In the genomic region with DNA sequence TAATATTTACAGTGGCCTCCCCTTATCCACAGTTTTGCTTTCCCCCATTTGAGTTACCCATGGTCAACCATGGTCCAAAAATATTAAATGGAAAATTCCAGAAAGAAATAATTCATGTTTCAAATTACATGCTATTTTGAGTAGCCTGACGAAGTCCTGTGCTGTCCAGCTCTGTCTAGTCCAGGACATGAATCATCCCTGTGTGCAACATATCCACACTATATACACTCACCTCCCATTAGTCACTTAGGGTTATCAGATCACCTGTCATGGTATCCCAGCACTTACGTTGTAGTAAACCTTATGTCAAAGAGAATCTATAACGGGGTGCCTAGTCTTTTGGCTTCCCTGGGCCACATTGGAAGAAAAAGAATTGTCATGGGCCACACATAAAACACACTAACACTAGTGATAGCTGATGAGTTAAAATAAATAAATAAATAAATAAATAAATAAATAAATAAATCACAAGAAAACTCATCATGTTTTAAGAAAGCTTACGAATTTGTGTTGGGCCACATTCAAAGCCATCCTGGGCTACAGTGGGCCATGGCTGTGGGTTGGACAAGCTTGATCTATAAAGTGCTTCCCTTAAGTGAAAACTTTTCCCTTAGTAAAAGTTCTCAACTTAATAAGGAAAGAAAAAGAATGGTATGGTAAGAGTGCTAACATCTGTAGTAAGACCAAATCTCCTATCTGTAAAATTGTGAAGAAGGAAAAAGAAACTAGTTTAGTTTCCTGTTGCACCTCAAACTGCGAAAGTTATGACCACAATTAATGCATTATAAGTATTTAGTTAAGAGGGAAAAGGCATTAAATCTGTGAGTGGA, we compare ENCODE assay signal across 17 cellular contexts. TPM values are rescaled to one million over a fixed set of nuclear protein-coding genes. Genes with fewer than 3 reads are reported as not detected.
DNase-seq lines count a peak whose midpoint lies in the region; ATAC-seq and TF ChIP-seq lines count a peak whose summit lies in the region.
"Had no signal": no experiment of that assay in that cellular context is flagged by ENCODE, and none has a peak within 500 bp of the region (broad histone marks: within the 10 kb centered on the region; RNA-seq: fewer than 3 reads in every experiment).

No MANE protein-coding gene starts in this region.

- H3K27me3 Mint-ChIP-seq in activated T-cell treated with anti-CD3 and anti-CD28 coated beads, Interleukin-2, amount 50 U/mL, for 4 hours (ENCODE audit: low read depth) = peaks cover 1% of the 10 kb centered on the region
- no peaks in the 10 kb centered on the region for H3K27me3 Mint-ChIP-seq in T-cell

- peaks cover 11% of the 10 kb centered on the region for H3K4me1 Mint-ChIP-seq in activated T-cell treated with anti-CD3 and anti-CD28 coated beads, Interleukin-2, amount 50 U/mL, for 4 hours (ENCODE audit: low read depth)
- peaks cover 0 to 12% (median 0%) of the 10 kb centered on the region in 3 donors for H3K4me1 Mint-ChIP-seq in T-cell
- peaks cover 13% of the 10 kb centered on the region for H3K4me1 Mint-ChIP-seq in stimulated activated effector memory CD8-positive, alpha-beta T cell treated with anti-CD3 and anti-CD28 coated beads, Interleukin-12 subunit alpha, Interleukin-12 subunit beta, amount 100 ng/mL, for 72 hours
- H3K4me1 Mint-ChIP-seq: neural progenitor cell had no signal

- POLR2A ChIA-PET in T-cell (lab: Charles Lee) = no interaction called here

- H3K4me3 Mint-ChIP-seq in activated T-cell treated with anti-CD3 and anti-CD28 coated beads, Interleukin-2, amount 50 U/mL, for 4 hours = peak overlapping the region; percentile 16
- peak overlapping the region in 1 of 3 donors; percentile 58 for H3K4me3 Mint-ChIP-seq in T-cell
- peak overlapping the region; percentile 5 for H3K4me3 Mint-ChIP-seq in stimulated activated effector memory CD8-positive, alpha-beta T cell treated with anti-CD3 and anti-CD28 coated beads, Interleukin-12 subunit alpha, Interleukin-12 subunit beta, amount 100 ng/mL, for 72 hours
- H3K4me3 Mint-ChIP-seq: activated CD8-positive, alpha-beta T cell treated with anti-CD3 and anti-CD28 coated beads, Interleukin-2, amount 10 ng/mL, durations not matched to agents 7 days and 5 days; neural progenitor cell had no signal

- CTCF ChIA-PET in T-cell (lab: Charles Lee) = interaction anchor here (0.8 to 1.2 kb wide), 2 partner anchors 97 to 301 kb away, joined by 3 read pairs; no protein-coding TSS in a partner anchor

- H3K9me3 Mint-ChIP-seq in activated T-cell treated with anti-CD3 and anti-CD28 coated beads, Interleukin-2, amount 50 U/mL, for 4 hours = no peaks in the 10 kb centered on the region
- no peaks in the 10 kb centered on the region for H3K9me3 Mint-ChIP-seq in T-cell
- no peaks in the 10 kb centered on the region for H3K9me3 Mint-ChIP-seq in stimulated activated effector memory CD8-positive, alpha-beta T cell treated with anti-CD3 and anti-CD28 coated beads, Interleukin-12 subunit alpha, Interleukin-12 subunit beta, amount 100 ng/mL, for 72 hours
- H3K9me3 Mint-ChIP-seq: neural progenitor cell had no signal

- no peak overlapping the region for H3K4me3 ChIP-seq in fibroblast of pulmonary artery (replicated peaks; ENCODE audit: low read depth, low read length)
- H3K4me3 ChIP-seq: neural progenitor cell had no signal

- no peak for DNase-seq in activated T-cell treated with anti-CD3 and anti-CD28 coated beads, Interleukin-2, amount 50 U/mL, for 4 hours
- no peak for DNase-seq in activated T-cell treated with anti-CD3 and anti-CD28 coated beads, Interleukin-2, amount 50 U/mL, for 48 hours
- no peak for DNase-seq in T-cell
- DNase-seq in fibroblast of pulmonary artery (ENCODE audit: low read depth) = peak; percentile 65
- DNase-seq in stimulated activated effector memory CD8-positive, alpha-beta T cell treated with anti-CD3 and anti-CD28 coated beads, Interleukin-12 subunit alpha, Interleukin-12 subunit beta, amount 100 ng/mL, for 72 hours (ENCODE audit: low spot score in 2 of 2) = no peak
- DNase-seq in ureter (ENCODE audit: low spot score) = no peak
- DNase-seq: activated CD8-positive, alpha-beta T cell treated with anti-CD3 and anti-CD28 coated beads, Interleukin-2, amount 10 ng/mL, durations not matched to agents 7 days and 5 days; amygdala; islet precursor cell; MV-4-11; NCI-H524; stimulated activated CD4-positive, alpha-beta T cell treated with anti-CD3 and anti-CD28 coated beads, Interleukin-15, amount 100 ng/mL, for 24 hours had no signal

- H3K36me3 Mint-ChIP-seq in activated T-cell treated with anti-CD3 and anti-CD28 coated beads, Interleukin-2, amount 50 U/mL, for 4 hours (ENCODE audit: insufficient read depth) = no peaks in the 10 kb centered on the region
- no peaks in the 10 kb centered on the region for H3K36me3 Mint-ChIP-seq in T-cell
- H3K36me3 Mint-ChIP-seq in stimulated activated effector memory CD8-positive, alpha-beta T cell treated with anti-CD3 and anti-CD28 coated beads, Interleukin-12 subunit alpha, Interleukin-12 subunit beta, amount 100 ng/mL, for 72 hours = no peaks in the 10 kb centered on the region
- H3K36me3 Mint-ChIP-seq: neural progenitor cell had no signal

- TF ChIP-seq CTCF in fibroblast of pulmonary artery (IDR thresholded peaks at IDR 0.05; ENCODE audit: low read length, missing control alignments) = no peak

- ATAC-seq in activated T-cell treated with anti-CD3 and anti-CD28 coated beads, Interleukin-2, amount 50 U/mL, for 4 hours = no peak
- ATAC-seq in T-cell (replicated peaks in 1 of 4) (no peak), HG03521 (IDR thresholded peaks at IDR 0.05; ENCODE audit: unreplicated experiment) (no peak), HG02852 (IDR thresholded peaks at IDR 0.05; ENCODE audit: unreplicated experiment) (no peak)
- no peak for ATAC-seq in stimulated activated effector memory CD8-positive, alpha-beta T cell treated with anti-CD3 and anti-CD28 coated beads, Interleukin-12 subunit alpha, Interleukin-12 subunit beta, amount 100 ng/mL, for 72 hours
- ATAC-seq: activated CD8-positive, alpha-beta T cell treated with anti-CD3 and anti-CD28 coated beads, Interleukin-2, amount 10 ng/mL, durations not matched to agents 7 days and 5 days; HCT116 had no signal

- peak overlapping the region; percentile 37 to 71 for H3K27ac Mint-ChIP-seq in T-cell
- no peak overlapping the region for H3K27ac Mint-ChIP-seq in stimulated activated effector memory CD8-positive, alpha-beta T cell treated with anti-CD3 and anti-CD28 coated beads, Interleukin-12 subunit alpha, Interleukin-12 subunit beta, amount 100 ng/mL, for 72 hours
- H3K27ac Mint-ChIP-seq: activated CD8-positive, alpha-beta T cell treated with anti-CD3 and anti-CD28 coated beads, Interleukin-2, amount 10 ng/mL, durations not matched to agents 7 days and 5 days; neural progenitor cell had no signal

RNA-seq across cellular contexts. Expression of a gene that starts 15.9 kb away (rescaled TPM):
- total RNA-seq in activated T-cell treated with anti-CD3 and anti-CD28 coated beads, Interleukin-2, amount 50 U/mL, for 4 hours = not detected
- total RNA-seq in T-cell = not detected
- 2.2 TPM for total RNA-seq in ureter
- total RNA-seq: activated CD8-positive, alpha-beta T cell treated with anti-CD3 and anti-CD28 coated beads, Interleukin-2, amount 10 ng/mL, durations not matched to agents 7 days and 5 days; epithelial cell of proximal tubule had no signal

RNA-seq across cellular contexts. Expression of a gene that starts 35.8 kb away (rescaled TPM):
- not detected for total RNA-seq in activated T-cell treated with anti-CD3 and anti-CD28 coated beads, Interleukin-2, amount 50 U/mL, for 4 hours
- total RNA-seq in T-cell (under 1 TPM; 0.10 to 0.41 (median 0.23) TPM), ureter (18.1 TPM)
- total RNA-seq: activated CD8-positive, alpha-beta T cell treated with anti-CD3 and anti-CD28 coated beads, Interleukin-2, amount 10 ng/mL, durations not matched to agents 7 days and 5 days; epithelial cell of proximal tubule had no signal

RNA-seq across cellular contexts. Expression of a gene that starts 42.2 kb away (rescaled TPM):
- total RNA-seq in activated T-cell treated with anti-CD3 and anti-CD28 coated beads, Interleukin-2, amount 50 U/mL, for 4 hours = not detected
- total RNA-seq in T-cell (not detected), ureter (7.5 TPM)
- total RNA-seq: activated CD8-positive, alpha-beta T cell treated with anti-CD3 and anti-CD28 coated beads, Interleukin-2, amount 10 ng/mL, durations not matched to agents 7 days and 5 days; epithelial cell of proximal tubule had no signal

Comparison
In these comparisons a context has a peak if more than half of its experiments do, and no peak if none do; other contexts are left out.
1. RNA of a gene that starts 35.8 kb away (total RNA-seq): 18.1 TPM in ureter (single experiment); 0.10 to 0.41 TPM in T-cell and not detected in activated T-cell treated with anti-CD3 and anti-CD28 coated beads, Interleukin-2, amount 50 U/mL, for 4 hours; every median in the first group is over 10 times any median in the second.